In genomic region chr4:154549894-154550790, GRCh38 we compare ENCODE assay signal across 8 cellular contexts. TPM values are rescaled to one million over a fixed set of nuclear protein-coding genes. Genes with fewer than 3 reads are reported as not detected.
DNase-seq lines count a peak whose midpoint lies in the region; ATAC-seq and TF ChIP-seq lines count a peak whose summit lies in the region.

Gene PLRG1 (minus strand): TSS chr4:154550400. CDS start chr4:154550308, 92 bp downstream.

- POLR2A ChIA-PET in PC-9 (lab: Charles Lee; ENCODE audit: unreplicated experiment), result interaction anchor here (0.7 to 0.8 kb wide), 2 partner anchors 22 to 62 kb away, joined by 6 to 7 read pairs; partner anchors contain the start of gene FGG

- H3K27me3 ChIP-seq in PC-9 (ENCODE audit: insufficient read depth, low read depth), result no peaks in the 10 kb centered on the region

- H3F3A ChIP-seq in PC-9 (ENCODE audit: insufficient read depth, low read depth), result no peaks in the 10 kb centered on the region

- intact Hi-C loops in PC-9 (cut with micrococcal nuclease; ENCODE audit: unreplicated experiment) (loop anchor here (1.0 to 10.0 kb wide), 5 partner anchors 43 to 825 kb away; partner anchors contain the start of genes MAP9 and SFRP2), mucosa of descending colon (cut with DNase I, micrococcal nuclease) (loop anchor here in 1 of 2 donors (10.0 kb wide), 1 partner anchor 75 kb away; no protein-coding TSS in a partner anchor)

- peak within 1 kb of the TSS; percentile 98 for H3K4me3 ChIP-seq in Jurkat, Clone E6-1 (ENCODE audit: low read length)
- H3K4me3 ChIP-seq in PC-9 (peak within 1 kb of the TSS; percentile 65), mucosa of descending colon (peak within 1 kb of the TSS; percentile 56)

- DNase-seq in DMS153 treated with DMSO at 0.1 percent for 48 hours (lab: John Stamatoyannopoulos, UW; ENCODE audit: unreplicated experiment) (peak; percentile 86), PC-9 (peak; percentile 77 to 93), epithelial cell of prostate (ENCODE audit: low read depth, low spot score) (no peak), mucosa of descending colon (peak; percentile 97 to 99 (median 98))
- DNase-seq in Jurkat, Clone E6-1 (ENCODE audit: low read depth, low spot score), result peak; percentile 90
- DNase-seq in activated T-cell treated with anti-CD3 and anti-CD28 coated beads, Interleukin-2, amount 50 U/mL, for 1 hour, result peak; percentile 97
- peak; percentile 94 for DNase-seq in stimulated activated CD8-positive, alpha-beta memory T cell treated with anti-CD3 and anti-CD28 coated beads, Interleukin-4, amount 100 ng/mL, for 24 hours (ENCODE audit: low read depth)

- peak; percentile 96 for ATAC-seq in GM21619 (IDR thresholded peaks at IDR 0.05; ENCODE audit: unreplicated experiment)
- ATAC-seq in mucosa of descending colon, result peak; percentile 100

- peak within 1 kb of the TSS; percentile 98 for H2AFZ ChIP-seq in PC-9

- H3K4me2 ChIP-seq in PC-9, result peak within 1 kb of the TSS; percentile 95

- peaks cover 11% of the 10 kb centered on the region for H3K4me1 ChIP-seq in PC-9 (replicated peaks; ENCODE audit: insufficient read depth)
- H3K4me1 ChIP-seq in mucosa of descending colon (ENCODE audit: low read depth), result peaks cover 11% of the 10 kb centered on the region

- H3K27ac ChIP-seq in PC-9 (0 out of 2 replicates have a peak within 1 kb of the TSS, but pooled peaks have one; percentile 24), epithelial cell of prostate (peak within 1 kb of the TSS; percentile 57)

- no peaks in the 10 kb centered on the region for H4K20me1 ChIP-seq in PC-9 (ENCODE audit: insufficient read depth)

- no peaks in the 10 kb centered on the region for H3K9me2 ChIP-seq in PC-9 (ENCODE audit: insufficient read depth)

- TF ChIP-seq CTCF in PC-9 (conservative IDR thresholded peaks at IDR 0.05), result no peak
- TF ChIP-seq CTCF in mucosa of descending colon (IDR thresholded peaks at IDR 0.05), result no peak

- peaks cover 19% of the 10 kb centered on the region for H3K79me2 ChIP-seq in PC-9 (ENCODE audit: low read depth)

- TSS peak; percentile 78 for BruUV-seq in PC-9 (replicated peaks; lab: Mats Ljungman, UMichigan)

- CTCF ChIA-PET in PC-9 (lab: Charles Lee), result interaction anchor here (0.6 to 1.7 kb wide), 6 partner anchors 9 to 194 kb away, joined by 3 to 9 read pairs (median 6); partner anchors contain the start of gene LRAT

- H3K9me3 ChIP-seq in PC-9 (ENCODE audit: insufficient read depth, low read depth) (no peaks in the 10 kb centered on the region), mucosa of descending colon (no peaks in the 10 kb centered on the region)

- H3K36me3 ChIP-seq in PC-9 (ENCODE audit: low read depth) (peaks cover 17% of the 10 kb centered on the region), mucosa of descending colon (ENCODE audit: low read depth) (no peaks in the 10 kb centered on the region)

RNA-seq across cellular contexts. Expression of gene PLRG1, which starts in this region (rescaled TPM):
- polyA plus RNA-seq in Jurkat, Clone E6-1 (2012; ENCODE audit: insufficient read depth, insufficient read length), result 94.5 TPM
- total RNA-seq in PC-9 (2021) (60.8 and 80.7 TPM in 2 replicates), mucosa of descending colon (10 to 100 TPM; 58.1 to 69.4 (median 63.1) TPM)
